Comparison of ENCODE assay signal across 8 cellular contexts in genomic region chr7:19708397-19709248, GRCh38. TPM values are rescaled to one million over a fixed set of nuclear protein-coding genes. Genes with fewer than 3 reads are reported as not detected.
DNase-seq lines count a peak whose midpoint lies in the region; ATAC-seq and TF ChIP-seq lines count a peak whose summit lies in the region.

Gene POLR1F, minus strand, starts transcription at chr7:19709037. Its CDS starts 21 bp downstream, at chr7:19709016.

- H3K4me3 ChIP-seq in fibroblast of mammary gland (ENCODE audit: control insufficient read depth, low read depth, low read length), result peak within 1 kb of the TSS; percentile 99

- ATAC-seq in naive thymus-derived CD8-positive, alpha-beta T cell, result peak; percentile 92 to 96

- no peaks in the 10 kb centered on the region for H3K27me3 Mint-ChIP-seq in naive thymus-derived CD8-positive, alpha-beta T cell

- H3K27ac Mint-ChIP-seq in naive thymus-derived CD8-positive, alpha-beta T cell, result peak within 1 kb of the TSS; percentile 85 to 99 (median 98)

- H3K9me3 Mint-ChIP-seq in naive thymus-derived CD8-positive, alpha-beta T cell, result no peaks in the 10 kb centered on the region

- POLR2A ChIA-PET in naive thymus-derived CD8-positive, alpha-beta T cell (lab: Charles Lee), result interaction anchor here (1.3 kb wide), 1 partner anchor 8 kb away, joined by 7 read pairs; no protein-coding TSS in a partner anchor

- H3K4me3 Mint-ChIP-seq in naive thymus-derived CD8-positive, alpha-beta T cell, result peak within 1 kb of the TSS; percentile 95 to 99 (median 98)

- DNase-seq in ELR (ENCODE audit: low read depth) (peak; percentile 96), GOT3 (lab: John Stamatoyannopoulos, UW) (peak; percentile 94), RPMI8226 (peak; percentile 97), fibroblast of mammary gland (ENCODE audit: low read depth) (peak; percentile 95)
- peak; percentile 82 to 85 for DNase-seq in activated T-helper 1 cell treated with anti-CD3 and anti-CD28 coated beads, Interleukin-2, amount 50 U/mL, for 16 hours (ENCODE audit: low read depth in 1 of 2, low spot score in 1 of 2)
- peak; percentile 82 to 97 (median 93) for DNase-seq in naive thymus-derived CD8-positive, alpha-beta T cell
- peak; percentile 86 to 96 (median 91) for DNase-seq in stimulated activated naive CD4-positive, alpha-beta T cell (lab: John Stamatoyannopoulos, UW)

- peaks cover 0 to 9% (median 2%) of the 10 kb centered on the region in 3 donors for H3K36me3 Mint-ChIP-seq in naive thymus-derived CD8-positive, alpha-beta T cell

- peaks cover 13 to 57% (median 55%) of the 10 kb centered on the region in 4 donors for H3K4me1 Mint-ChIP-seq in naive thymus-derived CD8-positive, alpha-beta T cell

- TF ChIP-seq CTCF in LNCAP (IDR thresholded peaks at IDR 0.05), result peak; percentile 82
- TF ChIP-seq CTCF in fibroblast of mammary gland (conservative IDR thresholded peaks at IDR 0.05; ENCODE audit: control insufficient read depth, insufficient read depth, low read depth, low read length), result peak; percentile 85

RNA-seq across cellular contexts. Expression of gene POLR1F, which starts in this region (rescaled TPM):
- 10 to 100 TPM; 17.6 to 18.9 TPM for total RNA-seq in naive thymus-derived CD8-positive, alpha-beta T cell
- 10 to 100 TPM; 40.7 to 48.0 (median 46.8) TPM for polyA plus RNA-seq in naive thymus-derived CD8-positive, alpha-beta T cell

Comparison
In these comparisons a context has a peak if more than half of its experiments do, and no peak if none do; other contexts are left out.
1. Peak in every context shown above with its lines: DNase-seq, ATAC-seq and H3K4me3 ChIP-seq.